19 cellular contexts compared by ENCODE assay signal in genomic region chr5:97101189-97101910, GRCh38. TPM values are rescaled to one million over a fixed set of nuclear protein-coding genes. Genes with fewer than 3 reads are reported as not detected.
A peak's percentile ranks its signal among the peaks of the same experiment; 100 is the strongest.
DNase-seq lines count a peak whose midpoint lies in the region; FAIRE-seq and TF ChIP-seq lines count a peak whose summit lies in the region.
"Had no signal": no experiment of that assay in that cellular context is flagged by ENCODE, and none has a peak within 500 bp of the region (broad histone marks: within the 10 kb centered on the region; RNA-seq: fewer than 3 reads in every experiment).

No MANE protein-coding gene starts in this region.

- no peaks in the 10 kb centered on the region for H4K20me1 ChIP-seq in H1 (replicated peaks in 1 of 2; ENCODE audit: control insufficient read depth in 1 of 2, insufficient read depth in 2 of 2, low read length in 2 of 2)

- no peaks in the 10 kb centered on the region; a peak in 1 of 8 replicates for H3K36me3 ChIP-seq in H1 (ENCODE audit: control insufficient read depth in 2 of 4, insufficient read depth in 4 of 4, low read length in 3 of 4)
- H3K36me3 ChIP-seq: ovary had no signal

- no peak overlapping the region; a peak in 1 of 4 replicates for H3K4me2 ChIP-seq in H1 (ENCODE audit: insufficient read depth in 1 of 2, low read depth in 2 of 2, low read length in 2 of 2)

- no peak overlapping the region for H3K14ac ChIP-seq in H1 (ENCODE audit: insufficient read length)

- H3K4me3 ChIP-seq in H1 (ENCODE audit: extremely low read depth in 1 of 4, insufficient read depth in 2 of 4, low read depth in 3 of 4, low read length in 4 of 4): no peak overlapping the region
- H3K4me3 ChIP-seq: GM12878, ovary had no signal

- in situ Hi-C loops in ACHN (cut with HindIII; ENCODE audit: low pct_ligation_motif_present, low pct_unique_long_range_greater_than_20kb, low sequenced_read_pairs) (no loop called here), KBM-7 (cut with MboI; ENCODE audit: low pct_unique_long_range_greater_than_20kb, low sequenced_read_pairs) (no loop called here)

- WGBS in H1 (ENCODE audit: extremely low coverage in 1 of 2, insufficient coverage in 1 of 2, insufficient read length in 1 of 2, insufficient replicate concordance in 2 of 2, low coverage in 1 of 2, low lambda C conversion rate in 2 of 2, missing lambda C conversion rate in 1 of 2), 2 experiments: 68% methylated on average over 6 of the region's 6 CpGs; no CpG with 5 or more reads in 1 of the 2 experiments

- H3K56ac ChIP-seq in H1 (replicated peaks; ENCODE audit: insufficient read length, low read depth, low read length): no peak overlapping the region

- peak overlapping the region; percentile 86 for H2AFZ ChIP-seq in H1 (ENCODE audit: low read length)

- TF ChIP-seq EP300 in H1 (IDR thresholded peaks at IDR 0.05; ENCODE audit: borderline replicate concordance in 1 of 2, low read depth in 2 of 2, low read length in 2 of 2): no peak

- H4K8ac ChIP-seq in H1 (ENCODE audit: extremely low read depth, insufficient read depth, low read length): no peak overlapping the region

- no peak overlapping the region for H3K4me3 Mint-ChIP-seq in mesothelial cell of epicardium
- H3K4me3 Mint-ChIP-seq: HFFc6, memory B cell had no signal

- H3K27ac ChIP-seq in H1 (ENCODE audit: low read depth, low read length): no peak overlapping the region
- H3K27ac ChIP-seq: ovary had no signal

- POLR2A ChIA-PET in H1 (lab: Charles Lee; ENCODE audit: partially characterized antibody): no interaction called here

- H2BK12ac ChIP-seq in H1 (ENCODE audit: low read depth, low read length): 0 out of 2 replicates have a peak overlapping the region, but pooled peaks have one; percentile 23

- no peak for TF ChIP-seq RAD21 in H1 (IDR thresholded peaks at IDR 0.05 in 1 of 2, conservative IDR thresholded peaks at IDR 0.05 in 1 of 2; ENCODE audit: low read depth in 2 of 2, low read length in 2 of 2)

- peaks cover 0 to 9% (median 8%) of the 10 kb centered on the region in 4 experiments; a peak in 5 of 7 replicates for H3K4me1 ChIP-seq in H1 (replicated peaks in 1 of 4; ENCODE audit: control insufficient read depth in 3 of 4, insufficient read depth in 4 of 4, low read length in 3 of 4)

- no peak overlapping the region for H3K23ac ChIP-seq in H1 (ENCODE audit: insufficient read length)

- no peak for FAIRE-seq in H1 (lab: Jason Lieb, UNC)
- FAIRE-seq in GM19239 (lab: Jason Lieb, UNC): no peak
- FAIRE-seq: GM12878, small intestine had no signal

- H4K5ac ChIP-seq in H1 (ENCODE audit: insufficient read length, low read depth, low read length): peak overlapping the region; percentile 64

- no peaks in the 10 kb centered on the region for H3K27me3 Mint-ChIP-seq in mesothelial cell of epicardium (ENCODE audit: low read depth)

- no peaks in the 10 kb centered on the region for H3K79me1 ChIP-seq in H1 (ENCODE audit: low read depth, low read length)

- H4K91ac ChIP-seq in H1 (replicated peaks; ENCODE audit: insufficient read length, low read length): no peak overlapping the region

- peaks cover 62% of the 10 kb centered on the region for H3K4me1 Mint-ChIP-seq in mesothelial cell of epicardium

- H3K79me2 ChIP-seq in H1 (ENCODE audit: control insufficient read depth in 1 of 2, insufficient read depth in 2 of 2, low read length in 2 of 2): no peaks in the 10 kb centered on the region

- no peak overlapping the region for H2BK15ac ChIP-seq in H1 (ENCODE audit: low read length)

- H3K4ac ChIP-seq in H1 (replicated peaks; ENCODE audit: insufficient read length, low read depth, low read length): no peak overlapping the region

- no peaks in the 10 kb centered on the region for H3K23me2 ChIP-seq in H1 (ENCODE audit: low read depth, low read length)

- TF ChIP-seq CTCF in H1 (IDR thresholded peaks at IDR 0.05; ENCODE audit: control extremely low read depth in 1 of 3, insufficient read depth in 1 of 3, low read depth in 1 of 3, low read length in 3 of 3): no peak
- no peak for TF ChIP-seq CTCF in mesothelial cell of epicardium (IDR thresholded peaks at IDR 0.05; ENCODE audit: unreplicated experiment)

- H3K9ac ChIP-seq in H1 (replicated peaks in 1 of 4; ENCODE audit: extremely low read depth in 1 of 4, low read depth in 3 of 4, low read length in 3 of 4): no peak overlapping the region

- peaks cover 6% of the 10 kb centered on the region for H3K9me3 Mint-ChIP-seq in mesothelial cell of epicardium
- H3K9me3 Mint-ChIP-seq: activated T-helper 2 cell treated with anti-CD3 and anti-CD28 coated beads, Interferon-gamma antibody, Interleukin-2, Interleukin-4, amounts not matched to agents 10 μg/mL and 5 μg/mL and 100 μg/mL, durations not matched to agents 14 hours and 24 hours and 36 hours; HFFc6; memory B cell had no signal

- H2BK120ac ChIP-seq in H1 (replicated peaks; ENCODE audit: low read depth, low read length): no peak overlapping the region

- H2BK20ac ChIP-seq in H1 (ENCODE audit: low read length): no peak overlapping the region

- H3K36me3 Mint-ChIP-seq in mesothelial cell of epicardium: no peaks in the 10 kb centered on the region
- H3K36me3 Mint-ChIP-seq: memory B cell had no signal

- H2BK5ac ChIP-seq in H1 (ENCODE audit: low read depth, low read length): peak overlapping the region; percentile 18; the same call in 1 of the 2 replicates

- H3K27ac Mint-ChIP-seq in mesothelial cell of epicardium: peak overlapping the region; percentile 80
- H3K27ac Mint-ChIP-seq: activated T-helper 2 cell treated with anti-CD3 and anti-CD28 coated beads, Interferon-gamma antibody, Interleukin-2, Interleukin-4, amounts not matched to agents 10 μg/mL and 5 μg/mL and 100 μg/mL, durations not matched to agents 14 hours and 24 hours and 36 hours; HFFc6; memory B cell had no signal

- peak overlapping the region; percentile 7; the same call in 1 of the 2 replicates for H3K18ac ChIP-seq in H1 (ENCODE audit: extremely low read depth, low read length)

- DNase-seq in SK-N-DZ (ENCODE audit: low spot score) (peak; percentile 25), H1 (ENCODE audit: low read depth in 1 of 2, low spot score in 2 of 2) (no peak), mesothelial cell of epicardium (ENCODE audit: low spot score in 2 of 2, unreplicated experiment in 2 of 2) (no peak), ACHN (no peak), KBM-7 (no peak), DMS153 treated with DMSO at 0.1 percent for 48 hours (lab: John Stamatoyannopoulos, UW; ENCODE audit: unreplicated experiment) (no peak), GM19239 (ENCODE audit: insufficient read length, low spot score) (no peak)
- DNase-seq: amniotic stem cell; effector memory CD4-positive, alpha-beta T cell; EL; HFFc6; NCI-H446 treated with DMSO at 0.1 percent for 48 hours; ovary; small intestine; stimulated activated naive CD4-positive, alpha-beta T cell had no signal

- no peaks in the 10 kb centered on the region for H3K9me3 ChIP-seq in H1 (ENCODE audit: insufficient read depth in 2 of 2, low read depth in 1 of 2, low read length in 1 of 2)
- H3K9me3 ChIP-seq: ovary had no signal

- no peak overlapping the region for H2AK5ac ChIP-seq in H1 (ENCODE audit: low read depth, low read length)

- no peaks in the 10 kb centered on the region for H3K27me3 ChIP-seq in H1 (replicated peaks in 1 of 4; ENCODE audit: control insufficient read depth in 3 of 4, extremely low read depth in 1 of 4, insufficient read depth in 3 of 4, low read length in 3 of 4)
- H3K27me3 ChIP-seq: ovary had no signal

- TF ChIP-seq POLR2A in H1 (IDR thresholded peaks at IDR 0.05; ENCODE audit: control extremely low read depth in 1 of 2, low read depth in 2 of 2, low read length in 2 of 2): no peak

- CTCF ChIA-PET in H1 (lab: Charles Lee; ENCODE audit: partially characterized antibody): interaction anchor here (1.1 to 1.5 kb wide), 4 partner anchors 12 to 57 kb away, joined by 3 to 4 read pairs (median 4); no protein-coding TSS in a partner anchor

TF ChIP-seq in H1, 55 proteins besides CTCF, POLR2A, EP300 and RAD21:
- TF ChIP-seq POU5F1 (IDR thresholded peaks at IDR 0.05; ENCODE audit: low read depth, low read length) (no peak), JUND (IDR thresholded peaks at IDR 0.05; ENCODE audit: low read length) (no peak)

RNA-seq across cellular contexts. Expression of gene LIX1, which starts 41.1 kb away (rescaled TPM):
- polyA plus RNA-seq in SK-N-DZ (2014; cell fraction: cytosol; rRNA removed): 3.5 and 3.8 TPM in 2 replicates
- 1.8 and 2.9 TPM in 2 replicates for polyA plus RNA-seq in SK-N-DZ (2014; cell fraction: nucleus; rRNA removed)
- total RNA-seq in H1 (2021; fragmentation: NEBNext Ultra II Directional; extraction: Animal tissue kit (Norgen Biotek cat#: 25700)): 0.26 and 0.33 TPM in 2 replicates
- polyA plus RNA-seq in H1 (2011; rRNA removed): 0.39 and 0.45 TPM in 2 replicates
- polyA plus RNA-seq in H1 (2011; cell fraction: cytosol; rRNA removed): 0.66 TPM
- polyA plus RNA-seq in H1 (2011; cell fraction: nucleus; rRNA removed): 0.37 TPM
- polyA plus RNA-seq in H1 (2012, experiment 1 of 2): 0.39 to 1.1 TPM (median 0.57 TPM) in 4 replicates
- polyA plus RNA-seq in H1 (2012, experiment 2 of 2): 0.21 TPM
- polyA plus RNA-seq in H1 (2013, experiment 1 of 2): 0.10 TPM
- polyA plus RNA-seq in H1 (2013, experiment 2 of 2): 0.09 TPM
- 1.3 and 1.4 TPM in 2 replicates for polyA minus RNA-seq in H1 (2011; rRNA and poly(A)+ RNA removed)
- polyA minus RNA-seq in H1 (2011; cell fraction: cytosol; rRNA and poly(A)+ RNA removed): 0.73 TPM
- polyA minus RNA-seq in H1 (2011; cell fraction: nucleus; rRNA and poly(A)+ RNA removed): 0.50 TPM
- total RNA-seq in mesothelial cell of epicardium: 9.9 to 12.0 TPM (median 10.7 TPM) in 3 replicates
- total RNA-seq: activated CD8-positive, alpha-beta memory T cell treated with anti-CD3 and anti-CD28 coated beads for 36 hours; activated T-helper 2 cell treated with anti-CD3 and anti-CD28 coated beads, Interferon-gamma antibody, Interleukin-2, Interleukin-4, amounts not matched to agents 10 μg/mL and 5 μg/mL and 100 μg/mL, durations not matched to agents 14 hours and 24 hours and 36 hours; GM12878; HFFc6 had no signal
- polyA plus RNA-seq: ovary had no signal
